Comparison of ENCODE assay signal across 18 cellular contexts in genomic region chr10:133577037-133577436, GRCh38. TPM values are rescaled to one million over a fixed set of nuclear protein-coding genes. Genes with fewer than 3 reads are reported as not detected.
"Had no signal": no experiment of that assay in that cellular context is flagged by ENCODE, and none has a peak within 500 bp of the region (broad histone marks: within the 10 kb centered on the region; RNA-seq: fewer than 3 reads in every experiment).

No MANE protein-coding gene starts in this region.

RNA-seq across cellular contexts. Expression of gene SYCE1, which starts 11.7 kb away (rescaled TPM):
- total RNA-seq: progenitor cell of endocrine pancreas, smooth muscle cell, urinary bladder had no signal
- polyA plus RNA-seq: neural cell, urinary bladder had no signal

RNA-seq across cellular contexts. Expression of gene FRG2B, which starts 49.6 kb away (rescaled TPM):
- total RNA-seq: naive thymus-derived CD4-positive, alpha-beta T cell; natural killer cell; occipital lobe; osteoblast; ovary; progenitor cell of endocrine pancreas; psoas muscle; renal cortical epithelial cell; sciatic nerve; smooth muscle cell; spleen; suprapubic skin; testis; transverse colon; urinary bladder; uterus had no signal
- polyA plus RNA-seq: naive thymus-derived CD4-positive, alpha-beta T cell; neural cell; ovary; psoas muscle; smooth muscle cell; spleen; thymus; urinary bladder had no signal

RNA-seq across cellular contexts. Expression of gene CYP2E1, which starts 49.9 kb away (rescaled TPM):
- polyA plus RNA-seq: naive thymus-derived CD4-positive, alpha-beta T cell had no signal
